ENCODE assay signal across 9 cellular contexts in genomic region chr1:219088778-219089557, GRCh38.
A peak's percentile ranks its signal among the peaks of the same experiment; 100 is the strongest.
DNase-seq lines count a peak whose midpoint lies in the region; ATAC-seq and TF ChIP-seq lines count a peak whose summit lies in the region.
"Had no signal": no experiment of that assay in that cellular context is flagged by ENCODE, and none has a peak within 500 bp of the region (broad histone marks: within the 10 kb centered on the region; RNA-seq: fewer than 3 reads in every experiment).

No MANE protein-coding gene starts in this region.

- peaks cover 8% of the 10 kb centered on the region for H3K4me1 Mint-ChIP-seq in activated naive CD8-positive, alpha-beta T cell treated with anti-CD3 and anti-CD28 coated beads, Interleukin-2, amount 50 U/mL, for 24 hours

- H4K20me1 ChIP-seq in BLaER1: no peaks in the 10 kb centered on the region

- H3K4me3 ChIP-seq in BLaER1 (no peak overlapping the region), adrenal gland (no peak overlapping the region), lower lobe of right lung (no peak overlapping the region)

- ATAC-seq in GM21381 (IDR thresholded peaks at IDR 0.05; ENCODE audit: unreplicated experiment): peak; percentile 87
- ATAC-seq in HG03460 (IDR thresholded peaks at IDR 0.05; ENCODE audit: unreplicated experiment): peak; percentile 91
- peak; percentile 95 to 97 for ATAC-seq in lower lobe of right lung
- no peak for ATAC-seq in activated naive CD8-positive, alpha-beta T cell treated with anti-CD3 and anti-CD28 coated beads, Interleukin-2, amount 50 U/mL, for 24 hours

- no peak overlapping the region for H3K27ac ChIP-seq in BLaER1
- H3K27ac ChIP-seq in adrenal gland: no peak overlapping the region
- H3K27ac ChIP-seq in lower lobe of right lung: no peak overlapping the region

- peaks cover 34% of the 10 kb centered on the region for H3K4me1 ChIP-seq in BLaER1
- peaks cover 0 to 13% of the 10 kb centered on the region in 2 donors for H3K4me1 ChIP-seq in adrenal gland (replicated peaks in 1 of 2)
- no peaks in the 10 kb centered on the region for H3K4me1 ChIP-seq in lower lobe of right lung

- peaks cover 2% of the 10 kb centered on the region for H3K27me3 Mint-ChIP-seq in activated naive CD8-positive, alpha-beta T cell treated with anti-CD3 and anti-CD28 coated beads, Interleukin-2, amount 50 U/mL, for 24 hours

- H3K4me3 Mint-ChIP-seq in activated naive CD8-positive, alpha-beta T cell treated with anti-CD3 and anti-CD28 coated beads, Interleukin-2, amount 50 U/mL, for 24 hours: no peak overlapping the region
- H3K4me3 Mint-ChIP-seq: brain had no signal

- no peak for TF ChIP-seq CTCF in adrenal gland (IDR thresholded peaks at IDR 0.05)
- no peak for TF ChIP-seq CTCF in lower lobe of right lung (IDR thresholded peaks at IDR 0.05)

- intact Hi-C loops in adrenal gland (cut with DNase I) (no loop called here), lower lobe of right lung (cut with DNase I) (no loop called here)

- H3K36me3 ChIP-seq in BLaER1 (no peaks in the 10 kb centered on the region), adrenal gland (replicated peaks in 1 of 2) (no peaks in the 10 kb centered on the region), lower lobe of right lung (no peaks in the 10 kb centered on the region)

- peak; percentile 34 to 79 (median 70) for DNase-seq in adrenal gland
- peak; percentile 72 for DNase-seq in lower lobe of right lung
- DNase-seq in activated naive CD8-positive, alpha-beta T cell treated with anti-CD3 and anti-CD28 coated beads, Interleukin-2, amount 50 U/mL, for 24 hours: no peak
- no peak for DNase-seq in DMS79 treated with DMSO at 0.1 percent for 48 hours (lab: John Stamatoyannopoulos, UW)
- DNase-seq in DMS153 (lab: John Stamatoyannopoulos, UW): no peak

- peaks cover 4% of the 10 kb centered on the region for H3K9me3 Mint-ChIP-seq in activated naive CD8-positive, alpha-beta T cell treated with anti-CD3 and anti-CD28 coated beads, Interleukin-2, amount 50 U/mL, for 24 hours

- H3K9me3 ChIP-seq in BLaER1 (no peaks in the 10 kb centered on the region), adrenal gland (replicated peaks in 1 of 3) (peaks cover 0 to 17% (median 0%) of the 10 kb centered on the region in 3 donors), lower lobe of right lung (peaks cover 6% of the 10 kb centered on the region)

- H3K36me3 Mint-ChIP-seq in activated naive CD8-positive, alpha-beta T cell treated with anti-CD3 and anti-CD28 coated beads, Interleukin-2, amount 50 U/mL, for 24 hours (ENCODE audit: low read depth): no peaks in the 10 kb centered on the region
- H3K36me3 Mint-ChIP-seq: brain had no signal

- peak overlapping the region; percentile 32; the same call in 1 of the 2 replicates for H3K4me2 ChIP-seq in BLaER1

- 72 to 83% (median 76%) methylated on average over 2 to 5 of the region's 5 CpGs for WGBS in adrenal gland, 4 donors

- H3K9ac ChIP-seq in BLaER1: no peak overlapping the region

- no peaks in the 10 kb centered on the region for H3K27me3 ChIP-seq in BLaER1
- H3K27me3 ChIP-seq in adrenal gland: no peaks in the 10 kb centered on the region
- H3K27me3 ChIP-seq in lower lobe of right lung (ENCODE audit: low read depth): no peaks in the 10 kb centered on the region

- TF ChIP-seq POLR2A in adrenal gland (IDR thresholded peaks at IDR 0.05): no peak

- H3K27ac Mint-ChIP-seq in activated naive CD8-positive, alpha-beta T cell treated with anti-CD3 and anti-CD28 coated beads, Interleukin-2, amount 50 U/mL, for 24 hours: no peak overlapping the region
- H3K27ac Mint-ChIP-seq: brain had no signal

Comparison
In these comparisons a context has a peak if more than half of its experiments do, and no peak if none do; other contexts are left out.
1. DNase-seq: peak in adrenal gland (7 of 7) and lower lobe of right lung (single experiment); none in activated naive CD8-positive, alpha-beta T cell treated with anti-CD3 and anti-CD28 coated beads, Interleukin-2, amount 50 U/mL, for 24 hours (single experiment), DMS79 treated with DMSO at 0.1 percent for 48 hours (single experiment) and DMS153 (single experiment).